ENCODE assay signal across 17 cellular contexts in genomic region chr18:57141208-57142129, GRCh38. TPM values are rescaled to one million over a fixed set of nuclear protein-coding genes. Genes with fewer than 3 reads are reported as not detected.
DNase-seq lines count a peak whose midpoint lies in the region; ATAC-seq and TF ChIP-seq lines count a peak whose summit lies in the region.
"Had no signal": no experiment of that assay in that cellular context is flagged by ENCODE, and none has a peak within 500 bp of the region (broad histone marks: within the 10 kb centered on the region; RNA-seq: fewer than 3 reads in every experiment).

No MANE protein-coding gene starts in this region.

- no peak overlapping the region for H3K4me3 ChIP-seq in colonic mucosa
- H3K4me3 ChIP-seq in heart left ventricle = no peak overlapping the region
- H3K4me3 ChIP-seq: SJSA1, testis had no signal

- H3K4me1 ChIP-seq in colonic mucosa (no peaks in the 10 kb centered on the region), heart left ventricle (peaks cover 0 to 5% (median 0%) of the 10 kb centered on the region in 12 donors)
- H3K4me1 ChIP-seq: SJSA1, testis had no signal

- H3K27ac ChIP-seq in colonic mucosa (no peak overlapping the region), heart left ventricle (no peak overlapping the region)
- H3K27ac ChIP-seq: SJSA1, testis had no signal

- H3K4me1 Mint-ChIP-seq in progenitor cell of endocrine pancreas (ENCODE audit: low read depth) = peaks cover 69% of the 10 kb centered on the region
- H3K4me1 Mint-ChIP-seq in activated CD8-positive, alpha-beta T cell treated with anti-CD3 and anti-CD28 coated beads for 36 hours (ENCODE audit: low read depth) = no peaks in the 10 kb centered on the region
- H3K4me1 Mint-ChIP-seq: activated naive CD4-positive, alpha-beta T cell treated with anti-CD3 and anti-CD28 coated beads, Interleukin-2, amount 10 ng/mL, durations not matched to agents 7 days and 5 days had no signal

- CTCF ChIA-PET in activated CD8-positive, alpha-beta T cell treated with anti-CD3 and anti-CD28 coated beads for 36 hours (lab: Charles Lee) = no interaction called here

- ATAC-seq in activated CD8-positive, alpha-beta T cell treated with anti-CD3 and anti-CD28 coated beads for 36 hours = no peak
- ATAC-seq in heart left ventricle = no peak

- no peaks in the 10 kb centered on the region for H3K27me3 ChIP-seq in colonic mucosa
- H3K27me3 ChIP-seq in heart left ventricle = peaks cover 0 to 5% (median 0%) of the 10 kb centered on the region in 9 donors
- H3K27me3 ChIP-seq: SJSA1, testis had no signal

- DNase-seq in KBM-7 = peak; percentile 58
- peak; percentile 40 for DNase-seq in NCI-H748 treated with DMSO at 0.1 percent for 48 hours (lab: John Stamatoyannopoulos, UW)
- peak; percentile 85 for DNase-seq in colonic mucosa
- no peak for DNase-seq in progenitor cell of endocrine pancreas (ENCODE audit: low spot score, unreplicated experiment)
- DNase-seq in activated CD8-positive, alpha-beta T cell treated with anti-CD3 and anti-CD28 coated beads for 36 hours = no peak
- no peak for DNase-seq in erythroblast (lab: John Stamatoyannopoulos, UW)
- no peak for DNase-seq in NCI-H2227 (lab: John Stamatoyannopoulos, UW; ENCODE audit: unreplicated experiment)
- no peak for DNase-seq in heart left ventricle
- DNase-seq: activated CD8-positive, alpha-beta memory T cell treated with anti-CD3 and anti-CD28 coated beads for 24 hours; activated naive CD4-positive, alpha-beta T cell treated with anti-CD3 and anti-CD28 coated beads, Interleukin-2, amount 10 ng/mL, durations not matched to agents 7 days and 5 days; nucleus accumbens; testis had no signal

- TF ChIP-seq POLR2A in erythroblast (IDR thresholded peaks at IDR 0.05; ENCODE audit: low read length) (no peak), heart left ventricle (IDR thresholded peaks at IDR 0.05) (no peak)

- peak overlapping the region; percentile 12 for H3K4me3 Mint-ChIP-seq in progenitor cell of endocrine pancreas (ENCODE audit: low read depth)
- no peak overlapping the region for H3K4me3 Mint-ChIP-seq in activated CD8-positive, alpha-beta T cell treated with anti-CD3 and anti-CD28 coated beads for 36 hours
- H3K4me3 Mint-ChIP-seq: activated naive CD4-positive, alpha-beta T cell treated with anti-CD3 and anti-CD28 coated beads, Interleukin-2, amount 10 ng/mL, durations not matched to agents 7 days and 5 days had no signal

- H3K36me3 ChIP-seq in colonic mucosa = no peaks in the 10 kb centered on the region
- H3K36me3 ChIP-seq in heart left ventricle = no peaks in the 10 kb centered on the region
- H3K36me3 ChIP-seq: SJSA1 had no signal

- H3K27ac Mint-ChIP-seq in progenitor cell of endocrine pancreas = peak overlapping the region; percentile 93
- no peak overlapping the region for H3K27ac Mint-ChIP-seq in activated CD8-positive, alpha-beta T cell treated with anti-CD3 and anti-CD28 coated beads for 36 hours
- H3K27ac Mint-ChIP-seq: activated naive CD4-positive, alpha-beta T cell treated with anti-CD3 and anti-CD28 coated beads, Interleukin-2, amount 10 ng/mL, durations not matched to agents 7 days and 5 days had no signal

- POLR2A ChIA-PET in activated CD8-positive, alpha-beta T cell treated with anti-CD3 and anti-CD28 coated beads for 36 hours (lab: Charles Lee) = no interaction called here

- H3K9me3 ChIP-seq in colonic mucosa (no peaks in the 10 kb centered on the region), heart left ventricle (peaks cover 0 to 2% (median 0%) of the 10 kb centered on the region in 12 donors)
- H3K9me3 ChIP-seq: SJSA1, testis had no signal

- in situ Hi-C loops in KBM-7 (cut with MboI; ENCODE audit: low pct_unique_long_range_greater_than_20kb, low sequenced_read_pairs) = no loop called here

- WGBS in heart left ventricle, 4 donors = 40 to 61% (median 54%) methylated on average over 10 of the region's 10 CpGs

- no peak overlapping the region for H3K9ac ChIP-seq in colonic mucosa (ENCODE audit: low read depth in 2 of 2, low read length in 2 of 2)

- H3K9me3 Mint-ChIP-seq in progenitor cell of endocrine pancreas (ENCODE audit: low read depth) = peaks cover 8% of the 10 kb centered on the region
- H3K9me3 Mint-ChIP-seq in activated CD8-positive, alpha-beta T cell treated with anti-CD3 and anti-CD28 coated beads for 36 hours = no peaks in the 10 kb centered on the region

- peaks cover 1% of the 10 kb centered on the region for H3K36me3 Mint-ChIP-seq in progenitor cell of endocrine pancreas (ENCODE audit: insufficient read depth)
- H3K36me3 Mint-ChIP-seq in activated CD8-positive, alpha-beta T cell treated with anti-CD3 and anti-CD28 coated beads for 36 hours (ENCODE audit: low read depth) = no peaks in the 10 kb centered on the region
- H3K36me3 Mint-ChIP-seq: activated naive CD4-positive, alpha-beta T cell treated with anti-CD3 and anti-CD28 coated beads, Interleukin-2, amount 10 ng/mL, durations not matched to agents 7 days and 5 days had no signal

- no peaks in the 10 kb centered on the region for H3K27me3 Mint-ChIP-seq in progenitor cell of endocrine pancreas
- peaks cover 7% of the 10 kb centered on the region for H3K27me3 Mint-ChIP-seq in activated CD8-positive, alpha-beta T cell treated with anti-CD3 and anti-CD28 coated beads for 36 hours

- TF ChIP-seq CTCF in colonic mucosa (IDR thresholded peaks at IDR 0.05) = no peak
- TF ChIP-seq CTCF in progenitor cell of endocrine pancreas (IDR thresholded peaks at IDR 0.05; ENCODE audit: unreplicated experiment) = no peak
- TF ChIP-seq CTCF in activated CD8-positive, alpha-beta T cell treated with anti-CD3 and anti-CD28 coated beads for 36 hours (IDR thresholded peaks at IDR 0.05) = no peak
- TF ChIP-seq CTCF in heart left ventricle (IDR thresholded peaks at IDR 0.05) = no peak

- intact Hi-C loops in colonic mucosa (cut with DNase I) (no loop called here), heart left ventricle (cut with DNase I) (no loop called here)
- intact Hi-C loops in activated CD8-positive, alpha-beta T cell treated with anti-CD3 and anti-CD28 coated beads for 36 hours (cut with micrococcal nuclease) = no loop called here

RNA-seq across cellular contexts. Expression of gene BOD1L2, which starts 5.4 kb away (rescaled TPM):
- not detected for total RNA-seq in colonic mucosa
- not detected in 2 replicates for total RNA-seq in progenitor cell of endocrine pancreas
- total RNA-seq in activated CD8-positive, alpha-beta T cell treated with anti-CD3 and anti-CD28 coated beads for 36 hours = not detected
- total RNA-seq in heart left ventricle = not detected
- polyA plus RNA-seq in heart left ventricle = not detected
- total RNA-seq: endothelial cell of umbilical vein, LHCN-M2, mesenteric fat pad, NCI-H460, SJSA1 had no signal
- polyA plus RNA-seq: endothelial cell of umbilical vein had no signal

Comparison
In these comparisons a context has a peak if more than half of its experiments do, and no peak if none do; other contexts are left out.
1. DNase-seq: peak in KBM-7 (single experiment), NCI-H748 treated with DMSO at 0.1 percent for 48 hours (single experiment) and colonic mucosa (single experiment); none in progenitor cell of endocrine pancreas (single experiment), activated CD8-positive, alpha-beta T cell treated with anti-CD3 and anti-CD28 coated beads for 36 hours (single experiment), erythroblast (0 of 2), NCI-H2227 (single experiment) and heart left ventricle (0 of 5).